In the genomic region with DNA sequence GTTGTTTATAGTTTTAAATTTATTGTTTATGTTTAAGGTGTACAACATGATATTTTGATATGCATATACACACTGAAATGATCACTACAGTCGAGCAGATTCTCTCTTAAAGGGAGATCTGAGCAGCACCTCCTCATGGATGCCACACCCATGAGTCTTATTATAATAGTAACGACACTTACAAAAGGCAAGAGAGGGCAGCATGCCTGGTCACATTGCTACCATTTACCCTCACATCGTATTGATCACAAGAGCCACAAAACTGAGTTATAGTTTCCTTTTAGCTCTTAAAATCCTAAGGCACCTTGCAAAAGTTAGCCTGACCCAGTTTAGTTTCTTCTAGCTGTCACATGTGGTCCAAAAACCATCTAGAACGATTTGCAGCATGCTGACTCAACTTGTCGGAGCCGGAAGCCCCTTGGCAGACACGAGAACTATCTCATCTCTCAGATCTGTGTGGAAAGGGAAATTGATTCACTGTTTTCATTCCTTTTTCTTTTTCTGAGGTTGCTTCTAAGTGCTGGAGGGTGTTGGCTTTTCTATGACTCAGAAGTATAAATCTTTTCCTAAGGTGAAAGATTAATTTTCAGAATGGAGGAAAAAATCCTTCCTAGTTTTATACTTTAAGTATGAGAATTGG, we compare ENCODE assay signal across 8 cellular contexts.
DNase-seq lines count a peak whose midpoint lies in the region; ATAC-seq, FAIRE-seq and TF ChIP-seq lines count a peak whose summit lies in the region.

No MANE protein-coding gene starts in this region.

- no peaks in the 10 kb centered on the region for H3K36me3 ChIP-seq in tibial nerve

- H3K4me3 ChIP-seq in tibial nerve = no peak overlapping the region

- peak overlapping the region in 3 of 4 donors; percentile 57 to 84 (median 82) for H3K27ac ChIP-seq in tibial nerve

- no peak for FAIRE-seq in GM12892 (lab: Jason Lieb, UNC)

- ATAC-seq in HG03457 (IDR thresholded peaks at IDR 0.05; ENCODE audit: unreplicated experiment) (peak; percentile 53), omental fat pad (ENCODE audit: low FRiP score) (peak; percentile 93), GM18517 (IDR thresholded peaks at IDR 0.05; ENCODE audit: unreplicated experiment) (no peak)

- no peak for TF ChIP-seq POLR2A in tibial nerve (IDR thresholded peaks at IDR 0.05)
- no peak for TF ChIP-seq POLR2A in GM12892 (IDR thresholded peaks at IDR 0.05; ENCODE audit: low read depth, low read length)

- no peaks in the 10 kb centered on the region for H3K9me3 ChIP-seq in tibial nerve

- TF ChIP-seq CTCF in omental fat pad (IDR thresholded peaks at IDR 0.05) (no peak), tibial nerve (IDR thresholded peaks at IDR 0.05) (no peak)

- WGBS in tibial nerve, 2 donors = 34 to 36% methylated on average over 7 of the region's 7 CpGs

- H3K4me1 ChIP-seq in tibial nerve = peaks cover 0 to 69% (median 42%) of the 10 kb centered on the region in 4 donors

- no peaks in the 10 kb centered on the region for H3K27me3 ChIP-seq in tibial nerve

- DNase-seq in GM03348 (ENCODE audit: low spot score) (peak; percentile 74), omental fat pad (ENCODE audit: low spot score) (no peak), tibial nerve (ENCODE audit: low spot score in 2 of 2) (peak in 1 of 2 donors; percentile 59), GM12892 (ENCODE audit: insufficient read length) (no peak)
- DNase-seq in activated CD4-positive, alpha-beta T cell treated with anti-CD3 and anti-CD28 coated beads for 48 hours = peak; percentile 80
- DNase-seq in effector CD4-positive, alpha-beta T cell = peak; percentile 69

- peak in 1 of 2 donors; percentile 86 for TF ChIP-seq EP300 in tibial nerve (IDR thresholded peaks at IDR 0.05)

Comparison
In these comparisons a context has a peak if more than half of its experiments do, and no peak if none do; other contexts are left out.
1. DNase-seq: peak in GM03348 (single experiment), activated CD4-positive, alpha-beta T cell treated with anti-CD3 and anti-CD28 coated beads for 48 hours (single experiment) and effector CD4-positive, alpha-beta T cell (single experiment); none in omental fat pad (single experiment) and GM12892 (single experiment).